ENCODE assay signal across 17 cellular contexts in genomic region chr4:183436417-183436816, GRCh38. TPM values are rescaled to one million over a fixed set of nuclear protein-coding genes. Genes with fewer than 3 reads are reported as not detected.
DNase-seq lines count a peak whose midpoint lies in the region; ATAC-seq and TF ChIP-seq lines count a peak whose summit lies in the region.
"Had no signal": no experiment of that assay in that cellular context is flagged by ENCODE, and none has a peak within 500 bp of the region (broad histone marks: within the 10 kb centered on the region; RNA-seq: fewer than 3 reads in every experiment).

No MANE protein-coding gene starts in this region.

- no peak overlapping the region for H2BK12ac ChIP-seq in mesenchymal stem cell (ENCODE audit: low read length in 2 of 2)

- no peak overlapping the region for H2BK15ac ChIP-seq in mesenchymal stem cell (ENCODE audit: low read depth, poor library complexity, severe bottlenecking)

- H3K27me3 ChIP-seq in H7 (ENCODE audit: control insufficient read depth, insufficient read depth, low read length) (no peaks in the 10 kb centered on the region), OCI-LY3 (ENCODE audit: low read depth, low read length) (no peaks in the 10 kb centered on the region), mesenchymal stem cell (ENCODE audit: control insufficient read depth in 1 of 2, insufficient read depth in 1 of 2, low read length in 2 of 2) (no peaks in the 10 kb centered on the region)

- WGBS in mesenchymal stem cell, result 73% methylated on average over 6 of the region's 6 CpGs

- ATAC-seq in HG03520 (IDR thresholded peaks at IDR 0.05; ENCODE audit: unreplicated experiment), result no peak

- H4K91ac ChIP-seq in mesenchymal stem cell (ENCODE audit: low read length), result no peak overlapping the region

- no peaks in the 10 kb centered on the region for H3K27me3 Mint-ChIP-seq in osteocyte (ENCODE audit: unreplicated experiment)

- 0 out of 2 replicates have a peak overlapping the region, but pooled peaks have one; percentile 9 for H2AFZ ChIP-seq in OCI-LY3 (ENCODE audit: low read depth, low read length)
- no peak overlapping the region for H2AFZ ChIP-seq in mesenchymal stem cell (ENCODE audit: low read depth, low read length)

- no peak overlapping the region for H3K14ac ChIP-seq in mesenchymal stem cell (ENCODE audit: low read length in 2 of 2)

- no peaks in the 10 kb centered on the region for H3K36me3 Mint-ChIP-seq in osteocyte (ENCODE audit: unreplicated experiment)

- no peaks in the 10 kb centered on the region for H3K79me1 ChIP-seq in mesenchymal stem cell (replicated peaks; ENCODE audit: low read length, poor library complexity, severe bottlenecking)

- no peak overlapping the region for H3K4ac ChIP-seq in mesenchymal stem cell (ENCODE audit: low read depth in 1 of 2, low read length in 2 of 2)

- H4K20me1 ChIP-seq in OCI-LY3 (ENCODE audit: insufficient read depth, low read length), result no peaks in the 10 kb centered on the region

- H3K9me3 Mint-ChIP-seq in osteocyte (ENCODE audit: unreplicated experiment), result peaks cover 8% of the 10 kb centered on the region

- H3K9ac ChIP-seq in OCI-LY3 (ENCODE audit: low read length) (no peak overlapping the region), mesenchymal stem cell (ENCODE audit: low read length) (no peak overlapping the region)

- H3K79me2 ChIP-seq in OCI-LY3 (ENCODE audit: low read length), result no peaks in the 10 kb centered on the region

- H3K27ac Mint-ChIP-seq in osteocyte (ENCODE audit: unreplicated experiment), result no peak overlapping the region

- H4K8ac ChIP-seq in mesenchymal stem cell (ENCODE audit: low read length), result no peak overlapping the region

- DNase-seq in H7 (peak; percentile 72), islet precursor cell (peak; percentile 60), osteocyte (ENCODE audit: extremely low spot score, unreplicated experiment) (peak; percentile 46), mesenchymal stem cell (no peak), HPDE6-E6E7 (ENCODE audit: extremely low spot score) (no peak)
- DNase-seq: ACHN, COR-L47, EL, KG1, NCI-H1417 treated with DMSO at 0.1 percent for 48 hours, NCI-H1930, NCI-H526 treated with DMSO at 0.1 percent for 48 hours, OCI-M1, RPMI8226 had no signal

- H3K23ac ChIP-seq in mesenchymal stem cell (ENCODE audit: low read length in 2 of 2), result no peak overlapping the region

- no peak overlapping the region for H3K4me3 Mint-ChIP-seq in osteocyte (ENCODE audit: unreplicated experiment)

- H2AK5ac ChIP-seq in mesenchymal stem cell (ENCODE audit: low read length, severe bottlenecking), result no peak overlapping the region

- H3K9me3 ChIP-seq in OCI-LY3 (ENCODE audit: insufficient read depth, low read length), result no peaks in the 10 kb centered on the region
- no peaks in the 10 kb centered on the region for H3K9me3 ChIP-seq in mesenchymal stem cell (ENCODE audit: control insufficient read depth, low read length)

- no peak overlapping the region for H3K18ac ChIP-seq in mesenchymal stem cell (ENCODE audit: low read depth in 1 of 2, low read length in 2 of 2)

- H3K4me1 ChIP-seq in OCI-LY3 (ENCODE audit: low read length), result no peaks in the 10 kb centered on the region
- peaks cover 6% of the 10 kb centered on the region for H3K4me1 ChIP-seq in mesenchymal stem cell (ENCODE audit: control insufficient read depth, insufficient read depth, low read depth, low read length)

- H3K4me1 Mint-ChIP-seq in osteocyte (ENCODE audit: unreplicated experiment), result peaks cover 3% of the 10 kb centered on the region

- H2BK120ac ChIP-seq in mesenchymal stem cell (ENCODE audit: low read depth, low read length), result no peak overlapping the region

- H3K36me3 ChIP-seq in H7 (replicated peaks; ENCODE audit: control insufficient read depth, insufficient read depth, low read length), result no peaks in the 10 kb centered on the region
- no peaks in the 10 kb centered on the region for H3K36me3 ChIP-seq in OCI-LY3 (replicated peaks; ENCODE audit: low read depth, low read length)
- no peaks in the 10 kb centered on the region for H3K36me3 ChIP-seq in mesenchymal stem cell (ENCODE audit: control insufficient read depth in 1 of 2, insufficient read depth in 2 of 2, low read depth in 1 of 2, low read length in 2 of 2)

- no peak overlapping the region for H3K4me3 ChIP-seq in H7 (ENCODE audit: insufficient read depth, low read depth, low read length)
- no peak overlapping the region for H3K4me3 ChIP-seq in OCI-LY3 (ENCODE audit: low read length)
- no peak overlapping the region for H3K4me3 ChIP-seq in mesenchymal stem cell (ENCODE audit: insufficient read depth in 1 of 2, low read depth in 1 of 2, low read length in 2 of 2)

- H3K4me2 ChIP-seq in OCI-LY3 (ENCODE audit: low read length), result no peak overlapping the region
- no peak overlapping the region for H3K4me2 ChIP-seq in mesenchymal stem cell (ENCODE audit: low read length, poor library complexity, severe bottlenecking)

- no peak for TF ChIP-seq CTCF in OCI-LY3 (IDR thresholded peaks at IDR 0.05; ENCODE audit: low read depth, low read length)
- no peak for TF ChIP-seq CTCF in osteocyte (IDR thresholded peaks at IDR 0.05)

- H2BK5ac ChIP-seq in mesenchymal stem cell (ENCODE audit: low read depth, low read length, poor library complexity, severe bottlenecking), result no peak overlapping the region

- H3K27ac ChIP-seq in OCI-LY3 (ENCODE audit: low read length) (no peak overlapping the region), mesenchymal stem cell (ENCODE audit: low read length, poor library complexity, severe bottlenecking) (no peak overlapping the region)
- H3K27ac ChIP-seq: HL-60 had no signal

RNA-seq across cellular contexts. Expression of gene CDKN2AIP, which starts 8.0 kb away (rescaled TPM):
- 17.0 and 19.7 TPM in 2 replicates for total RNA-seq in H7 (2014; rRNA removed; shearing (Covaris generic))
- 13.2 and 13.8 TPM in 2 replicates for total RNA-seq in osteocyte
- 6.7 TPM for polyA plus RNA-seq in mesenchymal stem cell (2013, experiment 1 of 2)
- 7.0 TPM for polyA plus RNA-seq in mesenchymal stem cell (2013, experiment 2 of 2)

Comparison
In these comparisons a context has a peak if more than half of its experiments do, and no peak if none do; other contexts are left out.
1. DNase-seq: peak in H7 (single experiment), islet precursor cell (single experiment) and osteocyte (single experiment); none in mesenchymal stem cell (single experiment) and HPDE6-E6E7 (single experiment).